Comparison of ENCODE assay signal across 26 cellular contexts in genomic region chr6:14055541-14055940, GRCh38.
DNase-seq lines count a peak whose midpoint lies in the region; ATAC-seq and TF ChIP-seq lines count a peak whose summit lies in the region.
"Had no signal": no experiment of that assay in that cellular context is flagged by ENCODE, and none has a peak within 500 bp of the region (broad histone marks: within the 10 kb centered on the region; RNA-seq: fewer than 3 reads in every experiment).

No MANE protein-coding gene starts in this region.

- no peaks in the 10 kb centered on the region for H4K20me1 ChIP-seq in GM23338 (replicated peaks; ENCODE audit: insufficient read depth)

- no peaks in the 10 kb centered on the region; the same call in 1 of the 3 replicates for H3K4me1 Mint-ChIP-seq in GM23338
- H3K4me1 Mint-ChIP-seq: activated CD4-positive, alpha-beta T cell treated with anti-CD3 and anti-CD28 coated beads for 36 hours; CD14-positive monocyte; memory B cell; stimulated activated naive B cell treated with anti-CD40 and anti-IgM and Interleukin-4, amounts not matched to agents 10 μg/mL and 1 μg/mL and 100 μg/mL, for 72 hours; T-cell had no signal

- peaks cover 4% of the 10 kb centered on the region for H3K27me3 Mint-ChIP-seq in GM23338 (ENCODE audit: insufficient read depth, low read depth, poor library complexity)

- H2AFZ ChIP-seq in GM23338: no peak overlapping the region

- H3K27ac Mint-ChIP-seq in GM23338: no peak overlapping the region
- H3K27ac Mint-ChIP-seq: activated CD4-positive, alpha-beta T cell treated with anti-CD3 and anti-CD28 coated beads for 36 hours; activated naive CD4-positive, alpha-beta T cell treated with anti-CD3 and anti-CD28 coated beads for 36 hours; activated T-cell treated with anti-CD3 and anti-CD28 coated beads, Interleukin-2, amount 50 U/mL, for 24 hours; CD14-positive monocyte; memory B cell; stimulated activated naive B cell treated with anti-CD40 and anti-IgM and Interleukin-4, amounts not matched to agents 10 μg/mL and 1 μg/mL and 100 μg/mL, for 72 hours; T-cell had no signal

- no peaks in the 10 kb centered on the region; the same call in 2 of the 3 replicates for H3K9me3 Mint-ChIP-seq in GM23338
- H3K9me3 Mint-ChIP-seq: activated naive CD4-positive, alpha-beta T cell treated with anti-CD3 and anti-CD28 coated beads for 36 hours; activated T-cell treated with anti-CD3 and anti-CD28 coated beads, Interleukin-2, amount 50 U/mL, for 24 hours; memory B cell; stimulated activated naive B cell treated with anti-CD40 and anti-IgM and Interleukin-4, amounts not matched to agents 10 μg/mL and 1 μg/mL and 100 μg/mL, for 72 hours; T-cell had no signal

- H3K27me3 ChIP-seq in GM23338 (ENCODE audit: insufficient read depth): no peaks in the 10 kb centered on the region
- H3K27me3 ChIP-seq: SJCRH30 had no signal

- no peak overlapping the region for H3K4me2 ChIP-seq in GM23338

- H3K27ac ChIP-seq in GM23338 (ENCODE audit: low read depth) (no peak overlapping the region), epithelial cell of prostate (peak overlapping the region; percentile 31)
- H3K27ac ChIP-seq: coronary artery, neutrophil, psoas muscle, SJCRH30 had no signal

- H3K36me3 Mint-ChIP-seq in GM23338 (ENCODE audit: low read depth): no peaks in the 10 kb centered on the region
- H3K36me3 Mint-ChIP-seq: CD14-positive monocyte; memory B cell; stimulated activated naive B cell treated with anti-CD40 and anti-IgM and Interleukin-4, amounts not matched to agents 10 μg/mL and 1 μg/mL and 100 μg/mL, for 72 hours; T-cell had no signal

- no peak overlapping the region for H3K4me3 ChIP-seq in GM23338
- H3K4me3 ChIP-seq: coronary artery, GM12878, psoas muscle, SJCRH30 had no signal

- peak; percentile 41 for DNase-seq in GM23338 (ENCODE audit: low spot score)
- peak; percentile 97 for DNase-seq in NCI-H146 treated with DMSO at 0.1 percent for 48 hours (lab: John Stamatoyannopoulos, UW; ENCODE audit: unreplicated experiment)
- peak; percentile 98 for DNase-seq in NCI-H69 (lab: John Stamatoyannopoulos, UW)
- no peak for DNase-seq in epithelial cell of prostate (ENCODE audit: low read depth, low spot score)
- DNase-seq in KG1 (lab: John Stamatoyannopoulos, UW): no peak
- no peak for DNase-seq in stimulated activated CD4-positive, alpha-beta T cell treated with anti-CD3 and anti-CD28 coated beads, Interleukin-15, amount 100 ng/mL, for 24 hours
- no peak for DNase-seq in activated CD4-positive, CD25-positive, alpha-beta regulatory T cell treated with anti-CD3 and anti-CD28 coated beads, Interleukin-2, amount 50 U/mL, for 72 hours
- DNase-seq: activated CD4-positive, alpha-beta T cell treated with anti-CD3 and anti-CD28 coated beads for 36 hours; activated CD8-positive, alpha-beta memory T cell treated with anti-CD3 and anti-CD28 coated beads for 24 hours; activated naive CD4-positive, alpha-beta T cell treated with anti-CD3 and anti-CD28 coated beads for 36 hours; activated T-cell treated with anti-CD3 and anti-CD28 coated beads, Interleukin-2, amount 50 U/mL, for 24 hours; amniotic stem cell; glutamatergic neuron; Kasumi-1; left cardiac atrium; NCI-H1092 treated with DMSO at 0.1 percent for 48 hours; psoas muscle; SJCRH30; stimulated activated naive B cell treated with anti-CD40 and anti-IgM and Interleukin-4, amounts not matched to agents 10 μg/mL and 1 μg/mL and 100 μg/mL, for 72 hours; T-cell had no signal

- no peaks in the 10 kb centered on the region for H3F3A ChIP-seq in GM23338 (replicated peaks; ENCODE audit: low read depth)

- peaks cover 3% of the 10 kb centered on the region; the same call in 1 of the 2 replicates for H3K4me1 ChIP-seq in GM23338 (ENCODE audit: insufficient read depth)
- H3K4me1 ChIP-seq: psoas muscle, SJCRH30 had no signal

- ATAC-seq in GM23338: peak; percentile 81
- ATAC-seq: activated CD4-positive, alpha-beta T cell treated with anti-CD3 and anti-CD28 coated beads for 36 hours; GM12878; left cardiac atrium; Panc1; psoas muscle; stimulated activated naive B cell treated with anti-CD40 and anti-IgM and Interleukin-4, amounts not matched to agents 10 μg/mL and 1 μg/mL and 100 μg/mL, for 72 hours; T-cell had no signal

- H3K4me3 Mint-ChIP-seq in GM23338: no peak overlapping the region
- H3K4me3 Mint-ChIP-seq: activated CD4-positive, alpha-beta T cell treated with anti-CD3 and anti-CD28 coated beads for 36 hours; activated naive CD4-positive, alpha-beta T cell treated with anti-CD3 and anti-CD28 coated beads for 36 hours; activated T-cell treated with anti-CD3 and anti-CD28 coated beads, Interleukin-2, amount 50 U/mL, for 24 hours; CD14-positive monocyte; memory B cell; stimulated activated naive B cell treated with anti-CD40 and anti-IgM and Interleukin-4, amounts not matched to agents 10 μg/mL and 1 μg/mL and 100 μg/mL, for 72 hours; T-cell had no signal

- no peaks in the 10 kb centered on the region for H3K9me2 ChIP-seq in GM23338 (ENCODE audit: insufficient read depth)

- H3K36me3 ChIP-seq in GM23338 (ENCODE audit: insufficient read depth): no peaks in the 10 kb centered on the region
- H3K36me3 ChIP-seq: neutrophil, SJCRH30 had no signal

- no peaks in the 10 kb centered on the region for H3K79me2 ChIP-seq in GM23338 (replicated peaks; ENCODE audit: insufficient read depth)

- no peak for TF ChIP-seq CTCF in GM23338 (conservative IDR thresholded peaks at IDR 0.05; ENCODE audit: low read depth in 2 of 2)

TF ChIP-seq in GM23338, 12 proteins besides CTCF, POLR2A, EP300 and RAD21 (continues in another document):
- TF ChIP-seq ZNF114 (CRISPR knock-in tag; IDR thresholded peaks at IDR 0.05) (no peak), EZH2 (IDR thresholded peaks at IDR 0.05; ENCODE audit: low read depth, unreplicated experiment) (no peak), ZNF331 (CRISPR knock-in tag; IDR thresholded peaks at IDR 0.05; ENCODE audit: low read depth) (no peak), JUNB (IDR thresholded peaks at IDR 0.05; ENCODE audit: unreplicated experiment) (no peak)
- TF ChIP-seq, protein P1, sequence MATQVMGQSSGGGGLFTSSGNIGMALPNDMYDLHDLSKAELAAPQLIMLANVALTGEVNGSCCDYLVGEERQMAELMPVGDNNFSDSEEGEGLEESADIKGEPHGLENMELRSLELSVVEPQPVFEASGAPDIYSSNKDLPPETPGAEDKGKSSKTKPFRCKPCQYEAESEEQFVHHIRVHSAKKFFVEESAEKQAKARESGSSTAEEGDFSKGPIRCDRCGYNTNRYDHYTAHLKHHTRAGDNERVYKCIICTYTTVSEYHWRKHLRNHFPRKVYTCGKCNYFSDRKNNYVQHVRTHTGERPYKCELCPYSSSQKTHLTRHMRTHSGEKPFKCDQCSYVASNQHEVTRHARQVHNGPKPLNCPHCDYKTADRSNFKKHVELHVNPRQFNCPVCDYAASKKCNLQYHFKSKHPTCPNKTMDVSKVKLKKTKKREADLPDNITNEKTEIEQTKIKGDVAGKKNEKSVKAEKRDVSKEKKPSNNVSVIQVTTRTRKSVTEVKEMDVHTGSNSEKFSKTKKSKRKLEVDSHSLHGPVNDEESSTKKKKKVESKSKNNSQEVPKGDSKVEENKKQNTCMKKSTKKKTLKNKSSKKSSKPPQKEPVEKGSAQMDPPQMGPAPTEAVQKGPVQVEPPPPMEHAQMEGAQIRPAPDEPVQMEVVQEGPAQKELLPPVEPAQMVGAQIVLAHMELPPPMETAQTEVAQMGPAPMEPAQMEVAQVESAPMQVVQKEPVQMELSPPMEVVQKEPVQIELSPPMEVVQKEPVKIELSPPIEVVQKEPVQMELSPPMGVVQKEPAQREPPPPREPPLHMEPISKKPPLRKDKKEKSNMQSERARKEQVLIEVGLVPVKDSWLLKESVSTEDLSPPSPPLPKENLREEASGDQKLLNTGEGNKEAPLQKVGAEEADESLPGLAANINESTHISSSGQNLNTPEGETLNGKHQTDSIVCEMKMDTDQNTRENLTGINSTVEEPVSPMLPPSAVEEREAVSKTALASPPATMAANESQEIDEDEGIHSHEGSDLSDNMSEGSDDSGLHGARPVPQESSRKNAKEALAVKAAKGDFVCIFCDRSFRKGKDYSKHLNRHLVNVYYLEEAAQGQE (IDR thresholded peaks at IDR 0.05; ENCODE audit: unreplicated experiment): no peak

Comparison
In these comparisons a context has a peak if more than half of its experiments do, and no peak if none do; other contexts are left out.
1. DNase-seq: peak in GM23338 (single experiment), NCI-H146 treated with DMSO at 0.1 percent for 48 hours (single experiment) and NCI-H69 (single experiment); none in epithelial cell of prostate (single experiment), KG1 (single experiment), stimulated activated CD4-positive, alpha-beta T cell treated with anti-CD3 and anti-CD28 coated beads, Interleukin-15, amount 100 ng/mL, for 24 hours (single experiment) and activated CD4-positive, CD25-positive, alpha-beta regulatory T cell treated with anti-CD3 and anti-CD28 coated beads, Interleukin-2, amount 50 U/mL, for 72 hours (single experiment).